ENCODE assay signal across 14 cellular contexts in genomic region chr3:44991326-44991725, GRCh38. TPM values are rescaled to one million over a fixed set of nuclear protein-coding genes. Genes with fewer than 3 reads are reported as not detected.
"Had no signal": no experiment of that assay in that cellular context is flagged by ENCODE, and none has a peak within 500 bp of the region (broad histone marks: within the 10 kb centered on the region; RNA-seq: fewer than 3 reads in every experiment).

No MANE protein-coding gene starts in this region.

- ATAC-seq: activated T-cell treated with anti-CD3 and anti-CD28 coated beads, Interleukin-2, amount 50 U/mL, for 4 hours; left lobe of liver; stimulated activated memory B cell treated with anti-CD40 and anti-IgM and Interleukin-4, amounts not matched to agents 10 μg/mL and 1 μg/mL and 100 μg/mL, for 72 hours; upper lobe of right lung had no signal

- H3K27ac Mint-ChIP-seq: nephron progenitor cell; stimulated activated memory B cell treated with anti-CD40 and anti-IgM and Interleukin-4, amounts not matched to agents 10 μg/mL and 1 μg/mL and 100 μg/mL, for 72 hours had no signal

- H3K4me3 Mint-ChIP-seq: activated T-cell treated with anti-CD3 and anti-CD28 coated beads, Interleukin-2, amount 50 U/mL, for 4 hours; nephron progenitor cell; stimulated activated memory B cell treated with anti-CD40 and anti-IgM and Interleukin-4, amounts not matched to agents 10 μg/mL and 1 μg/mL and 100 μg/mL, for 72 hours had no signal

- H3K27me3 Mint-ChIP-seq: stimulated activated memory B cell treated with anti-CD40 and anti-IgM and Interleukin-4, amounts not matched to agents 10 μg/mL and 1 μg/mL and 100 μg/mL, for 72 hours had no signal

- H3K9me3 Mint-ChIP-seq: activated T-cell treated with anti-CD3 and anti-CD28 coated beads, Interleukin-2, amount 50 U/mL, for 4 hours; stimulated activated memory B cell treated with anti-CD40 and anti-IgM and Interleukin-4, amounts not matched to agents 10 μg/mL and 1 μg/mL and 100 μg/mL, for 72 hours had no signal

- DNase-seq: activated CD4-positive, alpha-beta T cell treated with anti-CD3 and anti-CD28 coated beads, Interleukin-2, amount 50 U/mL, for 4 hours; activated effector memory CD4-positive, alpha-beta T cell treated with anti-CD3 and anti-CD28 coated beads, Interleukin-2, amount 50 U/mL, for 16 hours; activated T-cell treated with anti-CD3 and anti-CD28 coated beads, Interleukin-2, amount 50 U/mL, for 4 hours; aorta; erythroblast; foreskin melanocyte; nephron progenitor cell; nucleus accumbens; sigmoid colon; stimulated activated CD4-positive, alpha-beta T cell treated with anti-CD3 and anti-CD28 coated beads, Interleukin-4, amount 100 ng/mL, for 24 hours; upper lobe of right lung had no signal

RNA-seq across cellular contexts. Expression of gene CLEC3B, which starts 34.8 kb away (rescaled TPM):
- total RNA-seq: SK-MEL-5 had no signal
